ENCODE assay signal across 11 cellular contexts in the genomic region with DNA sequence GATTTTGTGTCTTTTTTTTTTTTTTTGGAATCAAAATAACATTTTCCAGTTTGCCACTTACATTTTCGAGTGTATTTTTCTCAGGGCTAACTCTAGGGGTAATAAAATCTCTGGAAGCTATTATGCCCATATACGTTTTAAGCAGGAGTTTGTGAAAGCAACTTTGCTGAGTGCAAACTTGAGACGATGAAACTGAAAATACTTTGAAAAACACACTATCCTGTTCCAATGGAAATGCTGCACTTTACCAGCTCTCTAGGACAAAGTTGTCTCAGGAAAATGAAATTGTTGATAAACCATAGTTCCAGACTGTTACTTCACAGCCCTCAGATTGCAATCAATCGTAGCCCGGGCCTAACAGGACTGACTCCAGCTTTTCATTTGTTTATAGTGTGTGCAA.
DNase-seq lines count a peak whose midpoint lies in the region; ATAC-seq and TF ChIP-seq lines count a peak whose summit lies in the region.
"Had no signal": no experiment of that assay in that cellular context is flagged by ENCODE, and none has a peak within 500 bp of the region (broad histone marks: within the 10 kb centered on the region; RNA-seq: fewer than 3 reads in every experiment).

No MANE protein-coding gene starts in this region.

- H3K9me3 Mint-ChIP-seq in mesothelial cell of epicardium (peaks cover 6% of the 10 kb centered on the region), natural killer cell (peaks cover 0 to 2% of the 10 kb centered on the region in 2 donors)
- H3K9me3 Mint-ChIP-seq: activated naive CD4-positive, alpha-beta T cell treated with anti-CD3 and anti-CD28 coated beads, Interleukin-2, amount 50 U/mL, for 24 hours had no signal

- H3K36me3 ChIP-seq in HCT116 (ENCODE audit: control insufficient read depth in 1 of 2, insufficient read depth in 2 of 2, low read length in 2 of 2) (no peaks in the 10 kb centered on the region), stomach smooth muscle (ENCODE audit: control insufficient read depth in 2 of 2, insufficient read depth in 2 of 2, low read length in 2 of 2) (no peaks in the 10 kb centered on the region)

- ATAC-seq in HCT116 (no peak), HG02642 (IDR thresholded peaks at IDR 0.05; ENCODE audit: poor library complexity, unreplicated experiment) (no peak), GM18870 (IDR thresholded peaks at IDR 0.05; ENCODE audit: unreplicated experiment) (no peak), natural killer cell (no peak)

- H3K27me3 Mint-ChIP-seq in mesothelial cell of epicardium (ENCODE audit: low read depth) (peaks cover 50% of the 10 kb centered on the region), natural killer cell (ENCODE audit: low read depth in 2 of 2) (peaks cover 14 to 18% of the 10 kb centered on the region in 2 donors)

- H3K27ac Mint-ChIP-seq in mesothelial cell of epicardium: no peak overlapping the region
- no peak overlapping the region for H3K27ac Mint-ChIP-seq in natural killer cell
- H3K27ac Mint-ChIP-seq: activated naive CD4-positive, alpha-beta T cell treated with anti-CD3 and anti-CD28 coated beads, Interleukin-2, amount 50 U/mL, for 24 hours; CD4-positive, CD25-positive, alpha-beta regulatory T cell had no signal

- H3K4me2 ChIP-seq in HCT116 (ENCODE audit: low read length): peak overlapping the region; percentile 84

- no peak for TF ChIP-seq POLR2A in HCT116 (IDR thresholded peaks at IDR 0.05; ENCODE audit: borderline replicate concordance, extremely low read depth, insufficient read depth, insufficient read length)

- no peak for TF ChIP-seq CTCF in HCT116 (IDR thresholded peaks at IDR 0.05 in 2 of 3, conservative IDR thresholded peaks at IDR 0.05 in 1 of 3; ENCODE audit: borderline replicate concordance in 1 of 3, insufficient read depth in 1 of 3, low read depth in 2 of 3, low read length in 2 of 3)
- no peak for TF ChIP-seq CTCF in mesothelial cell of epicardium (IDR thresholded peaks at IDR 0.05; ENCODE audit: unreplicated experiment)
- no peak for TF ChIP-seq CTCF in natural killer cell (IDR thresholded peaks at IDR 0.05)

- no peaks in the 10 kb centered on the region for H3K79me2 ChIP-seq in HCT116 (ENCODE audit: insufficient read depth, low read length)

- H3K4me1 Mint-ChIP-seq in mesothelial cell of epicardium (peaks cover 4% of the 10 kb centered on the region), natural killer cell (no peaks in the 10 kb centered on the region)
- H3K4me1 Mint-ChIP-seq: activated naive CD4-positive, alpha-beta T cell treated with anti-CD3 and anti-CD28 coated beads, Interleukin-2, amount 50 U/mL, for 24 hours had no signal

- TF ChIP-seq RAD21 in HCT116 (IDR thresholded peaks at IDR 0.05; ENCODE audit: low read depth): no peak

- H3K9me2 ChIP-seq in HCT116 (ENCODE audit: insufficient read depth): no peaks in the 10 kb centered on the region

- no peaks in the 10 kb centered on the region for H3K9me3 ChIP-seq in HCT116 (ENCODE audit: control insufficient read depth in 1 of 2, insufficient read depth in 1 of 2, low read depth in 1 of 2, low read length in 2 of 2)
- H3K9me3 ChIP-seq in stomach smooth muscle (ENCODE audit: control insufficient read depth in 2 of 2, low read length in 2 of 2): no peaks in the 10 kb centered on the region

- H3K9ac ChIP-seq in HCT116 (ENCODE audit: low read length) (no peak overlapping the region), stomach smooth muscle (ENCODE audit: low read length in 2 of 2) (peak overlapping the region; percentile 65 to 73)

- H3K36me3 Mint-ChIP-seq in mesothelial cell of epicardium (no peaks in the 10 kb centered on the region), natural killer cell (no peaks in the 10 kb centered on the region)
- H3K36me3 Mint-ChIP-seq: activated naive CD4-positive, alpha-beta T cell treated with anti-CD3 and anti-CD28 coated beads, Interleukin-2, amount 50 U/mL, for 24 hours; CD4-positive, CD25-positive, alpha-beta regulatory T cell had no signal

- no peak overlapping the region for H3K4me3 ChIP-seq in HCT116 (replicated peaks in 1 of 2; ENCODE audit: low read depth in 1 of 2, low read length in 2 of 2)
- peak overlapping the region; percentile 59 to 73 for H3K4me3 ChIP-seq in stomach smooth muscle (ENCODE audit: low read length in 2 of 2)

- H3K4me3 Mint-ChIP-seq in mesothelial cell of epicardium (peak overlapping the region; percentile 65), natural killer cell (no peak overlapping the region)
- H3K4me3 Mint-ChIP-seq: activated naive CD4-positive, alpha-beta T cell treated with anti-CD3 and anti-CD28 coated beads, Interleukin-2, amount 50 U/mL, for 24 hours; CD4-positive, CD25-positive, alpha-beta regulatory T cell had no signal

- RAD21 ChIA-PET in HCT116 (lab: Charles Lee; ENCODE audit: low non-redundant PET in 1 of 2, low total read pairs in 2 of 2, uncharacterized antibody in 2 of 2, unreplicated experiment in 2 of 2): no interaction called here

- DNase-seq in HCT116 (ENCODE audit: low read depth, low spot score) (no peak), caudate nucleus (lab: John Stamatoyannopoulos, UW) (no peak), mesothelial cell of epicardium (ENCODE audit: low spot score in 2 of 2, unreplicated experiment in 2 of 2) (no peak), natural killer cell (no peak)
- DNase-seq: activated CD4-positive, alpha-beta T cell treated with anti-CD3 and anti-CD28 coated beads for 4 hours; CD4-positive, CD25-positive, alpha-beta regulatory T cell; SHP77 treated with DMSO at 0.1 percent for 48 hours had no signal

- CTCF ChIA-PET in HCT116 (lab: Charles Lee): no interaction called here

- H4K20me1 ChIP-seq in HCT116 (ENCODE audit: insufficient read depth): no peaks in the 10 kb centered on the region

- peaks cover 3 to 11% of the 10 kb centered on the region in 2 experiments; a peak in 3 of 4 replicates for H3K4me1 ChIP-seq in HCT116 (ENCODE audit: control insufficient read depth in 1 of 2, insufficient read depth in 2 of 2, low read length in 2 of 2)
- H3K4me1 ChIP-seq in stomach smooth muscle (ENCODE audit: control insufficient read depth, insufficient read depth, low read length): peaks cover 19% of the 10 kb centered on the region

- POLR2A ChIA-PET in HCT116 (lab: Charles Lee): no interaction called here

- H3K27ac ChIP-seq in HCT116 (ENCODE audit: low read depth, low read length) (no peak overlapping the region), caudate nucleus (ENCODE audit: low read depth, low read length) (peak overlapping the region; percentile 83), stomach smooth muscle (ENCODE audit: low read length) (peak overlapping the region; percentile 95)

- H3K27me3 ChIP-seq in HCT116 (ENCODE audit: insufficient read depth, low read length) (no peaks in the 10 kb centered on the region), stomach smooth muscle (ENCODE audit: control insufficient read depth in 1 of 2, insufficient read depth in 2 of 2, low read length in 2 of 2) (no peaks in the 10 kb centered on the region)

- BruUV-seq in HCT116 (replicated peaks; lab: Mats Ljungman, UMichigan): no TSS peak

- intact Hi-C loops in HCT116 (cut with micrococcal nuclease): no loop called here
- intact Hi-C loops in natural killer cell (cut with micrococcal nuclease): no loop called here

- peak overlapping the region; percentile 91 for H2AFZ ChIP-seq in HCT116 (ENCODE audit: low read depth, low read length, poor library complexity, severe bottlenecking)

TF ChIP-seq in HCT116, 20 proteins besides CTCF, POLR2A, EP300 and RAD21:
- no peak for TF ChIP-seq YY1 (IDR thresholded peaks at IDR 0.05; ENCODE audit: extremely low read depth, insufficient replicate concordance, low read depth, low read length)
- no peak for TF ChIP-seq ZNF274 (IDR thresholded peaks at IDR 0.05; ENCODE audit: low read depth, low read length)
- no peak for TF ChIP-seq CBX3 (IDR thresholded peaks at IDR 0.05; ENCODE audit: low read depth)
- TF ChIP-seq ZFX (IDR thresholded peaks at IDR 0.05): no peak
- TF ChIP-seq EZH2 (IDR thresholded peaks at IDR 0.05): no peak
- TF ChIP-seq, protein P1, sequence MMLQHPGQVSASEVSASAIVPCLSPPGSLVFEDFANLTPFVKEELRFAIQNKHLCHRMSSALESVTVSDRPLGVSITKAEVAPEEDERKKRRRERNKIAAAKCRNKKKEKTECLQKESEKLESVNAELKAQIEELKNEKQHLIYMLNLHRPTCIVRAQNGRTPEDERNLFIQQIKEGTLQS (IDR thresholded peaks at IDR 0.05): no peak
- TF ChIP-seq, protein P2, sequence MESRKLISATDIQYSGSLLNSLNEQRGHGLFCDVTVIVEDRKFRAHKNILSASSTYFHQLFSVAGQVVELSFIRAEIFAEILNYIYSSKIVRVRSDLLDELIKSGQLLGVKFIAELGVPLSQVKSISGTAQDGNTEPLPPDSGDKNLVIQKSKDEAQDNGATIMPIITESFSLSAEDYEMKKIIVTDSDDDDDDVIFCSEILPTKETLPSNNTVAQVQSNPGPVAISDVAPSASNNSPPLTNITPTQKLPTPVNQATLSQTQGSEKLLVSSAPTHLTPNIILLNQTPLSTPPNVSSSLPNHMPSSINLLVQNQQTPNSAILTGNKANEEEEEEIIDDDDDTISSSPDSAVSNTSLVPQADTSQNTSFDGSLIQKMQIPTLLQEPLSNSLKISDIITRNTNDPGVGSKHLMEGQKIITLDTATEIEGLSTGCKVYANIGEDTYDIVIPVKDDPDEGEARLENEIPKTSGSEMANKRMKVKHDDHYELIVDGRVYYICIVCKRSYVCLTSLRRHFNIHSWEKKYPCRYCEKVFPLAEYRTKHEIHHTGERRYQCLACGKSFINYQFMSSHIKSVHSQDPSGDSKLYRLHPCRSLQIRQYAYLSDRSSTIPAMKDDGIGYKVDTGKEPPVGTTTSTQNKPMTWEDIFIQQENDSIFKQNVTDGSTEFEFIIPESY (IDR thresholded peaks at IDR 0.05; ENCODE audit: extremely low read depth, insufficient replicate concordance, low read length): no peak
- no peak for TF ChIP-seq JUND (IDR thresholded peaks at IDR 0.05)

Comparison
In these comparisons a context has a peak if more than half of its experiments do, and no peak if none do; other contexts are left out.
1. H3K4me3 ChIP-seq: peak in stomach smooth muscle (2 of 2); none in HCT116 (0 of 2).